Comparison of ENCODE assay signal across 8 cellular contexts in genomic region chr20:41738584-41739193, GRCh38.
DNase-seq lines count a peak whose midpoint lies in the region; ATAC-seq and TF ChIP-seq lines count a peak whose summit lies in the region.

No MANE protein-coding gene starts in this region.

- no peak for DNase-seq in GM06990 (ENCODE audit: extremely low read depth, insufficient read length)
- peak; percentile 71 for DNase-seq in NCI-H82 treated with DMSO at 0.1 percent for 48 hours (lab: John Stamatoyannopoulos, UW; ENCODE audit: unreplicated experiment)
- DNase-seq in activated naive CD4-positive, alpha-beta T cell treated with anti-CD3 and anti-CD28 coated beads for 36 hours = peak; percentile 69
- DNase-seq in heart right ventricle = peak; percentile 23 to 38
- peak; percentile 23 for DNase-seq in renal cortical epithelial cell (ENCODE audit: low read depth)

- CTCF ChIA-PET in activated naive CD4-positive, alpha-beta T cell treated with anti-CD3 and anti-CD28 coated beads for 36 hours (lab: Charles Lee) = interaction anchor here (0.6 to 2.8 kb wide), 11 partner anchors 9 to 1629 kb away, joined by 3 to 11 read pairs (median 3); no protein-coding TSS in a partner anchor

- H3K9me3 Mint-ChIP-seq in activated naive CD4-positive, alpha-beta T cell treated with anti-CD3 and anti-CD28 coated beads for 36 hours = no peaks in the 10 kb centered on the region

- ATAC-seq in HG03354 (IDR thresholded peaks at IDR 0.05; ENCODE audit: poor library complexity, severe bottlenecking, unreplicated experiment) (peak; percentile 68), heart right ventricle (peak in 7 of 8 donors; percentile 54 to 71 (median 66)), GM21367 (IDR thresholded peaks at IDR 0.05; ENCODE audit: unreplicated experiment) (no peak), GM21786 (IDR thresholded peaks at IDR 0.05; ENCODE audit: unreplicated experiment) (no peak)

- H3K9me3 ChIP-seq in heart right ventricle = peaks cover 0 to 8% (median 0%) of the 10 kb centered on the region in 11 donors

- H3K4me3 ChIP-seq in GM06990 (replicated peaks; ENCODE audit: low read depth, low read length) (no peak overlapping the region), heart right ventricle (no peak overlapping the region)

- H3K4me1 ChIP-seq in heart right ventricle = no peaks in the 10 kb centered on the region

- H3K36me3 ChIP-seq in GM06990 (ENCODE audit: control insufficient read depth, insufficient read depth, low read length) (no peaks in the 10 kb centered on the region), heart right ventricle (no peaks in the 10 kb centered on the region)

- no peaks in the 10 kb centered on the region for H3K4me1 Mint-ChIP-seq in activated naive CD4-positive, alpha-beta T cell treated with anti-CD3 and anti-CD28 coated beads for 36 hours (ENCODE audit: low read depth)

- H3K27ac ChIP-seq in heart right ventricle = no peak overlapping the region

- H3K27me3 ChIP-seq in GM06990 (replicated peaks; ENCODE audit: control insufficient read depth, insufficient read depth, low read length) (no peaks in the 10 kb centered on the region), heart right ventricle (no peaks in the 10 kb centered on the region)

- no peaks in the 10 kb centered on the region for H3K27me3 Mint-ChIP-seq in activated naive CD4-positive, alpha-beta T cell treated with anti-CD3 and anti-CD28 coated beads for 36 hours (ENCODE audit: low read depth)

- peak; percentile 92 for TF ChIP-seq CTCF in GM06990 (IDR thresholded peaks at IDR 0.05; ENCODE audit: insufficient read depth, low read length, poor library complexity, severe bottlenecking)
- peak; percentile 42 to 87 (median 79) for TF ChIP-seq CTCF in heart right ventricle (IDR thresholded peaks at IDR 0.05)

- no peaks in the 10 kb centered on the region for H3K36me3 Mint-ChIP-seq in activated naive CD4-positive, alpha-beta T cell treated with anti-CD3 and anti-CD28 coated beads for 36 hours (ENCODE audit: low read depth)

- H3K4me3 Mint-ChIP-seq in activated naive CD4-positive, alpha-beta T cell treated with anti-CD3 and anti-CD28 coated beads for 36 hours = no peak overlapping the region

- 8 to 14% methylated on average over 7 of the region's 7 CpGs for WGBS in heart right ventricle, 2 donors

- H3K27ac Mint-ChIP-seq in activated naive CD4-positive, alpha-beta T cell treated with anti-CD3 and anti-CD28 coated beads for 36 hours = no peak overlapping the region

- intact Hi-C loops in activated naive CD4-positive, alpha-beta T cell treated with anti-CD3 and anti-CD28 coated beads for 36 hours (cut with micrococcal nuclease) = loop anchor here (1.0 to 2.0 kb wide), 2 partner anchors 792 to 1449 kb away; no protein-coding TSS in a partner anchor
- intact Hi-C loops in heart right ventricle (cut with DNase I) = loop anchor here in 9 of 10 donors (1.0 to 10.0 kb wide), 8 partner anchors 786 to 1676 kb away; partner anchors contain the start of gene PTPRT (in 7 of the 9)

Comparison
In these comparisons a context has a peak if more than half of its experiments do, and no peak if none do; other contexts are left out.
1. ATAC-seq: peak in HG03354 (single experiment) and heart right ventricle (7 of 8); none in GM21367 (single experiment) and GM21786 (single experiment).